Comparison of ENCODE assay signal across 2 cellular contexts in the genomic region with DNA sequence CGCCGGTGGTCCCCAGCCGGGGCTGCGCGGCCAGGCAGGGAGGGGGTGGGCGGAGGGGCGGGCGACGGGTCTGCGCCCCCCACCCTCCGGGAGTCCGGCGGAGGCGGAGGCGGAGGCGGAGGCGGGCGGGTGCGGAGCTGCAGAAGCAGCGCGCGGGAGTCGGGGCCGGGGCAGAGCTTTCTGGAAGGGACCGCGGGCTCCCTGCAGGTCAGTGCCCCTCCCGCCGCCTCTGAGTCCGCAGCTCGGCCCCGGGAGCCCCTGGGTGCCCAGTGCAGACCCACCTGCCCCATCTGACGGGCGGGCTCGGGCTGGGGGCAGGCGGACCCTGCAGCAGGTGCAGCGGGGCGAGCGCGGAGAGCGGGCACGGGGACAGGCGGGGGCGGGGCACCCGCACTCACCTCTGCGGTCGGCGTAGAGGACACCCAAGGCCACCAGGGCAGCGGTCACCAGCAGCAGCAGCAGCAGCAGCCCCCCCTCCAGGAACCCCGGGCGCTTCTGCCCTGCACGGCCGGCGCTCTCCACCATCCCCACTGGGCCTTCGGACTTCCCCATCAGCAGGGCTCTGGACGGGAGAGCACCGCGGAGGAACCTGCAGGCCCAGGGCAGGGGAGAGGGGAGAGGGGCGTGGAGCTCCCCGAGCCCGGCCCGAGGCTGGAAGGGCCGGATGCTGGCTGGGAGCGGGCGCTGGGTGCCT.
A peak's percentile ranks its signal among the peaks of the same experiment; 100 is the strongest.
TF ChIP-seq lines count a peak whose summit lies in the region.

No MANE protein-coding gene starts in this region.

TF ChIP-seq in GM23338, 12 proteins besides CTCF, POLR2A, EP300 and RAD21 (continues in another document):
- TF ChIP-seq, protein P1, sequence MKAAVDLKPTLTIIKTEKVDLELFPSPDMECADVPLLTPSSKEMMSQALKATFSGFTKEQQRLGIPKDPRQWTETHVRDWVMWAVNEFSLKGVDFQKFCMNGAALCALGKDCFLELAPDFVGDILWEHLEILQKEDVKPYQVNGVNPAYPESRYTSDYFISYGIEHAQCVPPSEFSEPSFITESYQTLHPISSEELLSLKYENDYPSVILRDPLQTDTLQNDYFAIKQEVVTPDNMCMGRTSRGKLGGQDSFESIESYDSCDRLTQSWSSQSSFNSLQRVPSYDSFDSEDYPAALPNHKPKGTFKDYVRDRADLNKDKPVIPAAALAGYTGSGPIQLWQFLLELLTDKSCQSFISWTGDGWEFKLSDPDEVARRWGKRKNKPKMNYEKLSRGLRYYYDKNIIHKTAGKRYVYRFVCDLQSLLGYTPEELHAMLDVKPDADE (IDR thresholded peaks at IDR 0.05), result no peak
- no peak for TF ChIP-seq EZH2 (IDR thresholded peaks at IDR 0.05; ENCODE audit: low read depth, unreplicated experiment)
- no peak for TF ChIP-seq STAT1 (IDR thresholded peaks at IDR 0.05; ENCODE audit: unreplicated experiment)
- no peak for TF ChIP-seq POLR2AphosphoS5 (IDR thresholded peaks at IDR 0.05; ENCODE audit: low read depth)
- no peak for TF ChIP-seq EZH2phosphoT487 (IDR thresholded peaks at IDR 0.05; ENCODE audit: unreplicated experiment)
- TF ChIP-seq CREB1 (CRISPR knock-in tag; IDR thresholded peaks at IDR 0.05; ENCODE audit: low read depth), result no peak
- TF ChIP-seq ZNF114 (CRISPR knock-in tag; IDR thresholded peaks at IDR 0.05), result no peak
- TF ChIP-seq JUNB (IDR thresholded peaks at IDR 0.05; ENCODE audit: unreplicated experiment), result no peak
- TF ChIP-seq, protein P2, sequence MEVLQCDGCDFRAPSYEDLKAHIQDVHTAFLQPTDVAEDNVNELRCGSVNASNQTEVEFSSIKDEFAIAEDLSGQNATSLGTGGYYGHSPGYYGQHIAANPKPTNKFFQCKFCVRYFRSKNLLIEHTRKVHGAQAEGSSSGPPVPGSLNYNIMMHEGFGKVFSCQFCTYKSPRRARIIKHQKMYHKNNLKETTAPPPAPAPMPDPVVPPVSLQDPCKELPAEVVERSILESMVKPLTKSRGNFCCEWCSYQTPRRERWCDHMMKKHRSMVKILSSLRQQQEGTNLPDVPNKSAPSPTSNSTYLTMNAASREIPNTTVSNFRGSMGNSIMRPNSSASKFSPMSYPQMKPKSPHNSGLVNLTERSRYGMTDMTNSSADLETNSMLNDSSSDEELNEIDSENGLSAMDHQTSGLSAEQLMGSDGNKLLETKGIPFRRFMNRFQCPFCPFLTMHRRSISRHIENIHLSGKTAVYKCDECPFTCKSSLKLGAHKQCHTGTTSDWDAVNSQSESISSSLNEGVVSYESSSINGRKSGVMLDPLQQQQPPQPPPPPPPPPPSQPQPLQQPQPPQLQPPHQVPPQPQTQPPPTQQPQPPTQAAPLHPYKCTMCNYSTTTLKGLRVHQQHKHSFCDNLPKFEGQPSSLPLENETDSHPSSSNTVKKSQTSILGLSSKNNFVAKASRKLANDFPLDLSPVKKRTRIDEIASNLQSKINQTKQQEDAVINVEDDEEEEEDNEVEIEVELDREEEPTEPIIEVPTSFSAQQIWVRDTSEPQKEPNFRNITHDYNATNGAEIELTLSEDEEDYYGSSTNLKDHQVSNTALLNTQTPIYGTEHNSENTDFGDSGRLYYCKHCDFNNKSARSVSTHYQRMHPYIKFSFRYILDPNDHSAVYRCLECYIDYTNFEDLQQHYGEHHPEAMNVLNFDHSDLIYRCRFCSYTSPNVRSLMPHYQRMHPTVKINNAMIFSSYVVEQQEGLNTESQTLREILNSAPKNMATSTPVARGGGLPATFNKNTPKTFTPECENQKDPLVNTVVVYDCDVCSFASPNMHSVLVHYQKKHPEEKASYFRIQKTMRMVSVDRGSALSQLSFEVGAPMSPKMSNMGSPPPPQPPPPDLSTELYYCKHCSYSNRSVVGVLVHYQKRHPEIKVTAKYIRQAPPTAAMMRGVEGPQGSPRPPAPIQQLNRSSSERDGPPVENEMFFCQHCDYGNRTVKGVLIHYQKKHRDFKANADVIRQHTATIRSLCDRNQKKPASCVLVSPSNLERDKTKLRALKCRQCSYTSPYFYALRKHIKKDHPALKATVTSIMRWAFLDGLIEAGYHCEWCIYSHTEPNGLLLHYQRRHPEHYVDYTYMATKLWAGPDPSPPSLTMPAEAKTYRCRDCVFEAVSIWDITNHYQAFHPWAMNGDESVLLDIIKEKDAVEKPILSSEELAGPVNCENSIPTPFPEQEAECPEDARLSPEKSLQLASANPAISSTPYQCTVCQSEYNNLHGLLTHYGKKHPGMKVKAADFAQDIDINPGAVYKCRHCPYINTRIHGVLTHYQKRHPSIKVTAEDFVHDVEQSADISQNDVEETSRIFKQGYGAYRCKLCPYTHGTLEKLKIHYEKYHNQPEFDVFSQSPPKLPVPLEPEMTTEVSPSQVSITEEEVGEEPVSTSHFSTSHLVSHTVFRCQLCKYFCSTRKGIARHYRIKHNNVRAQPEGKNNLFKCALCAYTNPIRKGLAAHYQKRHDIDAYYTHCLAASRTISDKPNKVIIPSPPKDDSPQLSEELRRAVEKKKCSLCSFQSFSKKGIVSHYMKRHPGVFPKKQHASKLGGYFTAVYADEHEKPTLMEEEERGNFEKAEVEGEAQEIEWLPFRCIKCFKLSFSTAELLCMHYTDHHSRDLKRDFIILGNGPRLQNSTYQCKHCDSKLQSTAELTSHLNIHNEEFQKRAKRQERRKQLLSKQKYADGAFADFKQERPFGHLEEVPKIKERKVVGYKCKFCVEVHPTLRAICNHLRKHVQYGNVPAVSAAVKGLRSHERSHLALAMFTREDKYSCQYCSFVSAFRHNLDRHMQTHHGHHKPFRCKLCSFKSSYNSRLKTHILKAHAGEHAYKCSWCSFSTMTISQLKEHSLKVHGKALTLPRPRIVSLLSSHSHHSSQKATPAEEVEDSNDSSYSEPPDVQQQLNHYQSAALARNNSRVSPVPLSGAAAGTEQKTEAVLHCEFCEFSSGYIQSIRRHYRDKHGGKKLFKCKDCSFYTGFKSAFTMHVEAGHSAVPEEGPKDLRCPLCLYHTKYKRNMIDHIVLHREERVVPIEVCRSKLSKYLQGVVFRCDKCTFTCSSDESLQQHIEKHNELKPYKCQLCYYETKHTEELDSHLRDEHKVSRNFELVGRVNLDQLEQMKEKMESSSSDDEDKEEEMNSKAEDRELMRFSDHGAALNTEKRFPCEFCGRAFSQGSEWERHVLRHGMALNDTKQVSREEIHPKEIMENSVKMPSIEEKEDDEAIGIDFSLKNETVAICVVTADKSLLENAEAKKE (CRISPR knock-in tag; IDR thresholded peaks at IDR 0.05), result no peak
- TF ChIP-seq NANOG (IDR thresholded peaks at IDR 0.05; ENCODE audit: borderline replicate concordance), result no peak
- no peak for TF ChIP-seq ZNF331 (CRISPR knock-in tag; IDR thresholded peaks at IDR 0.05; ENCODE audit: low read depth)

TF ChIP-seq in H1, 55 proteins besides CTCF, POLR2A, EP300 and RAD21:
- TF ChIP-seq JUND (IDR thresholded peaks at IDR 0.05; ENCODE audit: low read length), result no peak
- peak; percentile 47 for TF ChIP-seq KDM4A (IDR thresholded peaks at IDR 0.05; ENCODE audit: low read depth, low read length, severe bottlenecking)
- no peak for TF ChIP-seq RNF2 (IDR thresholded peaks at IDR 0.05; ENCODE audit: borderline replicate concordance, low read depth, low read length, missing control alignments, poor library complexity, severe bottlenecking)
- TF ChIP-seq CBX8 (IDR thresholded peaks at IDR 0.05; ENCODE audit: borderline replicate concordance, low read depth, low read length), result no peak
- no peak for TF ChIP-seq BACH1 (IDR thresholded peaks at IDR 0.05; ENCODE audit: low read length)
- TF ChIP-seq SP1 (IDR thresholded peaks at IDR 0.05; ENCODE audit: low read depth, low read length), result no peak
- no peak for TF ChIP-seq YY1 (IDR thresholded peaks at IDR 0.05; ENCODE audit: low read depth, low read length)
- TF ChIP-seq, protein P3, sequence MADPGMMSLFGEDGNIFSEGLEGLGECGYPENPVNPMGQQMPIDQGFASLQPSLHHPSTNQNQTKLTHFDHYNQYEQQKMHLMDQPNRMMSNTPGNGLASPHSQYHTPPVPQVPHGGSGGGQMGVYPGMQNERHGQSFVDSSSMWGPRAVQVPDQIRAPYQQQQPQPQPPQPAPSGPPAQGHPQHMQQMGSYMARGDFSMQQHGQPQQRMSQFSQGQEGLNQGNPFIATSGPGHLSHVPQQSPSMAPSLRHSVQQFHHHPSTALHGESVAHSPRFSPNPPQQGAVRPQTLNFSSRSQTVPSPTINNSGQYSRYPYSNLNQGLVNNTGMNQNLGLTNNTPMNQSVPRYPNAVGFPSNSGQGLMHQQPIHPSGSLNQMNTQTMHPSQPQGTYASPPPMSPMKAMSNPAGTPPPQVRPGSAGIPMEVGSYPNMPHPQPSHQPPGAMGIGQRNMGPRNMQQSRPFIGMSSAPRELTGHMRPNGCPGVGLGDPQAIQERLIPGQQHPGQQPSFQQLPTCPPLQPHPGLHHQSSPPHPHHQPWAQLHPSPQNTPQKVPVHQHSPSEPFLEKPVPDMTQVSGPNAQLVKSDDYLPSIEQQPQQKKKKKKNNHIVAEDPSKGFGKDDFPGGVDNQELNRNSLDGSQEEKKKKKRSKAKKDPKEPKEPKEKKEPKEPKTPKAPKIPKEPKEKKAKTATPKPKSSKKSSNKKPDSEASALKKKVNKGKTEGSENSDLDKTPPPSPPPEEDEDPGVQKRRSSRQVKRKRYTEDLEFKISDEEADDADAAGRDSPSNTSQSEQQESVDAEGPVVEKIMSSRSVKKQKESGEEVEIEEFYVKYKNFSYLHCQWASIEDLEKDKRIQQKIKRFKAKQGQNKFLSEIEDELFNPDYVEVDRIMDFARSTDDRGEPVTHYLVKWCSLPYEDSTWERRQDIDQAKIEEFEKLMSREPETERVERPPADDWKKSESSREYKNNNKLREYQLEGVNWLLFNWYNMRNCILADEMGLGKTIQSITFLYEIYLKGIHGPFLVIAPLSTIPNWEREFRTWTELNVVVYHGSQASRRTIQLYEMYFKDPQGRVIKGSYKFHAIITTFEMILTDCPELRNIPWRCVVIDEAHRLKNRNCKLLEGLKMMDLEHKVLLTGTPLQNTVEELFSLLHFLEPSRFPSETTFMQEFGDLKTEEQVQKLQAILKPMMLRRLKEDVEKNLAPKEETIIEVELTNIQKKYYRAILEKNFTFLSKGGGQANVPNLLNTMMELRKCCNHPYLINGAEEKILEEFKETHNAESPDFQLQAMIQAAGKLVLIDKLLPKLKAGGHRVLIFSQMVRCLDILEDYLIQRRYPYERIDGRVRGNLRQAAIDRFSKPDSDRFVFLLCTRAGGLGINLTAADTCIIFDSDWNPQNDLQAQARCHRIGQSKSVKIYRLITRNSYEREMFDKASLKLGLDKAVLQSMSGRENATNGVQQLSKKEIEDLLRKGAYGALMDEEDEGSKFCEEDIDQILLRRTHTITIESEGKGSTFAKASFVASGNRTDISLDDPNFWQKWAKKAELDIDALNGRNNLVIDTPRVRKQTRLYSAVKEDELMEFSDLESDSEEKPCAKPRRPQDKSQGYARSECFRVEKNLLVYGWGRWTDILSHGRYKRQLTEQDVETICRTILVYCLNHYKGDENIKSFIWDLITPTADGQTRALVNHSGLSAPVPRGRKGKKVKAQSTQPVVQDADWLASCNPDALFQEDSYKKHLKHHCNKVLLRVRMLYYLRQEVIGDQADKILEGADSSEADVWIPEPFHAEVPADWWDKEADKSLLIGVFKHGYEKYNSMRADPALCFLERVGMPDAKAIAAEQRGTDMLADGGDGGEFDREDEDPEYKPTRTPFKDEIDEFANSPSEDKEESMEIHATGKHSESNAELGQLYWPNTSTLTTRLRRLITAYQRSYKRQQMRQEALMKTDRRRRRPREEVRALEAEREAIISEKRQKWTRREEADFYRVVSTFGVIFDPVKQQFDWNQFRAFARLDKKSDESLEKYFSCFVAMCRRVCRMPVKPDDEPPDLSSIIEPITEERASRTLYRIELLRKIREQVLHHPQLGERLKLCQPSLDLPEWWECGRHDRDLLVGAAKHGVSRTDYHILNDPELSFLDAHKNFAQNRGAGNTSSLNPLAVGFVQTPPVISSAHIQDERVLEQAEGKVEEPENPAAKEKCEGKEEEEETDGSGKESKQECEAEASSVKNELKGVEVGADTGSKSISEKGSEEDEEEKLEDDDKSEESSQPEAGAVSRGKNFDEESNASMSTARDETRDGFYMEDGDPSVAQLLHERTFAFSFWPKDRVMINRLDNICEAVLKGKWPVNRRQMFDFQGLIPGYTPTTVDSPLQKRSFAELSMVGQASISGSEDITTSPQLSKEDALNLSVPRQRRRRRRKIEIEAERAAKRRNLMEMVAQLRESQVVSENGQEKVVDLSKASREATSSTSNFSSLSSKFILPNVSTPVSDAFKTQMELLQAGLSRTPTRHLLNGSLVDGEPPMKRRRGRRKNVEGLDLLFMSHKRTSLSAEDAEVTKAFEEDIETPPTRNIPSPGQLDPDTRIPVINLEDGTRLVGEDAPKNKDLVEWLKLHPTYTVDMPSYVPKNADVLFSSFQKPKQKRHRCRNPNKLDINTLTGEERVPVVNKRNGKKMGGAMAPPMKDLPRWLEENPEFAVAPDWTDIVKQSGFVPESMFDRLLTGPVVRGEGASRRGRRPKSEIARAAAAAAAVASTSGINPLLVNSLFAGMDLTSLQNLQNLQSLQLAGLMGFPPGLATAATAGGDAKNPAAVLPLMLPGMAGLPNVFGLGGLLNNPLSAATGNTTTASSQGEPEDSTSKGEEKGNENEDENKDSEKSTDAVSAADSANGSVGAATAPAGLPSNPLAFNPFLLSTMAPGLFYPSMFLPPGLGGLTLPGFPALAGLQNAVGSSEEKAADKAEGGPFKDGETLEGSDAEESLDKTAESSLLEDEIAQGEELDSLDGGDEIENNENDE (IDR thresholded peaks at IDR 0.05; ENCODE audit: insufficient replicate concordance, low read length), result no peak
- TF ChIP-seq NRF1 (IDR thresholded peaks at IDR 0.05; ENCODE audit: low read depth, low read length), result no peak
- TF ChIP-seq BRCA1 (IDR thresholded peaks at IDR 0.05; ENCODE audit: low read depth, low read length), result no peak
- no peak for TF ChIP-seq SIN3A (conservative IDR thresholded peaks at IDR 0.05 in 1 of 2, IDR thresholded peaks at IDR 0.05 in 1 of 2; ENCODE audit: low read depth in 1 of 2, low read length in 2 of 2)
- no peak for TF ChIP-seq CTBP2 (IDR thresholded peaks at IDR 0.05; ENCODE audit: borderline replicate concordance, insufficient read depth, insufficient read length, low read length)
- TF ChIP-seq TCF12 (IDR thresholded peaks at IDR 0.05; ENCODE audit: low read depth, low read length), result no peak
- TF ChIP-seq EZH2 (IDR thresholded peaks at IDR 0.05; ENCODE audit: low read depth, low read length, severe bottlenecking), result peak; percentile 46
